ENCODE assay signal across 16 cellular contexts in the genomic region with DNA sequence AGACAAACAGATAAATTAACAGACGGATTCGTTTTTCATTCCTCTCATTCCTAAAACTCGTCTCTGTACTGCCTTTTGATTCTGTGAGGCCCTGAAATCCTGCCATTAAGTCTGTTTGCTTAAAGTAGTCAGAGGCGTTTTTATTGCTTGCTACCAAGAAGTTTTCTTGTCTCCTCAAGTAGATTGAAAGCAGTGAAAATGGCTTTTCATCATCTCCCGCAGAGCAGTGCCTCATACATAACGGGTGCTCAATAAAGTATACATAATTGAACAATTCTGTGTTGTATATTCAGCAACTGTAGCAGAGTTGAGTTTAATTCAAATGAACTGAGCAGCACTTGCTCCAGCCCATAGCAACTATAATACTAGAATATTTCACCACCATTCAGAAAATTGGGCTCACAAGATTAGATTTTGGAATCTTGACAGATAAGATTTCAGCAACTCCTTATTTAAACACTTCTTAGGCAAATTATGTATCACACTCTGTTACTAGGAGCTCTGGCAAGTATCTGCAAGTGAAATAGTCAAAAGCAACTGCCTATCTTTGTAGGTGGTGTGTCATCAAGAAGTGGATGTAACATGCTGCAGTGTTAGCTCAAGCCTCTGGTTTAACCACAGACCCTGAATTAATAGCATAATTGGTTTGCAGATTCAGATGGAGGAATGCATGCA. TPM values are rescaled to one million over a fixed set of nuclear protein-coding genes. Genes with fewer than 3 reads are reported as not detected.
DNase-seq lines count a peak whose midpoint lies in the region; ATAC-seq and TF ChIP-seq lines count a peak whose summit lies in the region.
"Had no signal": no experiment of that assay in that cellular context is flagged by ENCODE, and none has a peak within 500 bp of the region (broad histone marks: within the 10 kb centered on the region; RNA-seq: fewer than 3 reads in every experiment).

No MANE protein-coding gene starts in this region.

- WGBS in heart right ventricle, 2 donors, result 62 to 72% methylated on average over 6 of the region's 6 CpGs

- intact Hi-C loops in Right ventricle myocardium inferior (cut with DNase I) (no loop called here), heart right ventricle (cut with DNase I) (no loop called here), uterus (cut with DNase I; ENCODE audit: low total_unique reads) (no loop called here)

- H3K9ac ChIP-seq in muscle layer of colon (ENCODE audit: low read length), result no peak overlapping the region

- ATAC-seq in Right ventricle myocardium inferior, result peak; percentile 48
- no peak for ATAC-seq in heart right ventricle
- no peak for ATAC-seq in GM21367 (IDR thresholded peaks at IDR 0.05; ENCODE audit: unreplicated experiment)
- no peak for ATAC-seq in HG03571 (IDR thresholded peaks at IDR 0.05; ENCODE audit: unreplicated experiment)
- ATAC-seq: naive thymus-derived CD4-positive, alpha-beta T cell had no signal

- H3K9me3 ChIP-seq in heart right ventricle (peaks cover 0 to 5% (median 0%) of the 10 kb centered on the region in 11 donors), muscle layer of colon (ENCODE audit: low read length) (no peaks in the 10 kb centered on the region), uterus (no peaks in the 10 kb centered on the region)

- H3K27me3 ChIP-seq in heart right ventricle (no peaks in the 10 kb centered on the region), muscle layer of colon (ENCODE audit: control insufficient read depth in 1 of 2, insufficient read depth in 2 of 2, low read length in 2 of 2) (no peaks in the 10 kb centered on the region), uterus (no peaks in the 10 kb centered on the region)

- DNase-seq in Right ventricle myocardium inferior (ENCODE audit: missing footprints) (no peak), heart right ventricle (no peak), coronary artery (ENCODE audit: low spot score) (no peak), uterus (no peak)
- no peak for DNase-seq in effector CD4-positive, alpha-beta T cell
- DNase-seq: foreskin melanocyte; GDM1; H7; islet precursor cell; naive thymus-derived CD4-positive, alpha-beta T cell; NCI-H2081 had no signal

- H3K36me3 ChIP-seq in heart right ventricle (no peaks in the 10 kb centered on the region), muscle layer of colon (ENCODE audit: insufficient read depth, low read length) (no peaks in the 10 kb centered on the region), uterus (no peaks in the 10 kb centered on the region)

- H3K27ac ChIP-seq in heart right ventricle, result peak overlapping the region in 1 of 10 donors; percentile 45
- H3K27ac ChIP-seq in coronary artery, result peak overlapping the region; percentile 21 to 41
- peak overlapping the region; percentile 73 for H3K27ac ChIP-seq in muscle layer of colon (ENCODE audit: low read depth, low read length)
- peak overlapping the region; percentile 10 to 23 for H3K27ac ChIP-seq in uterus
- H3K27ac ChIP-seq: skin epidermis had no signal

- H3K4me3 ChIP-seq in heart right ventricle, result no peak overlapping the region
- H3K4me3 ChIP-seq in coronary artery, result no peak overlapping the region
- H3K4me3 ChIP-seq in muscle layer of colon (ENCODE audit: low read depth in 1 of 2, low read length in 2 of 2), result no peak overlapping the region
- no peak overlapping the region for H3K4me3 ChIP-seq in uterus
- H3K4me3 ChIP-seq: skin epidermis had no signal

- H3K4me1 ChIP-seq in heart right ventricle (peaks cover 0 to 9% (median 0%) of the 10 kb centered on the region in 9 donors), muscle layer of colon (ENCODE audit: insufficient read depth, low read length) (peaks cover 32% of the 10 kb centered on the region), uterus (no peaks in the 10 kb centered on the region)

- TF ChIP-seq CTCF in heart right ventricle (IDR thresholded peaks at IDR 0.05) (no peak), coronary artery (IDR thresholded peaks at IDR 0.05) (no peak), uterus (IDR thresholded peaks at IDR 0.05) (no peak)

- no peak for TF ChIP-seq POLR2A in uterus (IDR thresholded peaks at IDR 0.05)

RNA-seq across cellular contexts. Expression of a gene that starts 20.0 kb away (rescaled TPM):
- total RNA-seq in Right ventricle myocardium inferior, result 8.3 TPM
- total RNA-seq in heart right ventricle, result 10 to 100 TPM in 1 of 10 donors, 1 to 10 TPM in 9; 3.5 to 13.8 (median 6.8) TPM
- polyA plus RNA-seq in heart right ventricle, result 1 to 10 TPM; 5.1 TPM
- 10 to 100 TPM in 2 of 4 donors, 1 to 10 TPM in 2; 6.8 to 40.3 (median 14.6) TPM for total RNA-seq in uterus
- total RNA-seq: A172; naive thymus-derived CD4-positive, alpha-beta T cell had no signal
- polyA plus RNA-seq: naive thymus-derived CD4-positive, alpha-beta T cell had no signal

RNA-seq across cellular contexts. Expression of a gene that starts 26.7 kb away (rescaled TPM):
- total RNA-seq in Right ventricle myocardium inferior (not detected), heart right ventricle (under 1 TPM in 1 of 10 donors, not detected in 9; 0.25 TPM), uterus (under 1 TPM in 1 of 4 donors, not detected in 3; 0.55 TPM)
- polyA plus RNA-seq in heart right ventricle, result not detected
- total RNA-seq: A172; H7; naive thymus-derived CD4-positive, alpha-beta T cell had no signal
- polyA plus RNA-seq: naive thymus-derived CD4-positive, alpha-beta T cell had no signal
